ENCODE assay signal across 12 cellular contexts in the genomic region with DNA sequence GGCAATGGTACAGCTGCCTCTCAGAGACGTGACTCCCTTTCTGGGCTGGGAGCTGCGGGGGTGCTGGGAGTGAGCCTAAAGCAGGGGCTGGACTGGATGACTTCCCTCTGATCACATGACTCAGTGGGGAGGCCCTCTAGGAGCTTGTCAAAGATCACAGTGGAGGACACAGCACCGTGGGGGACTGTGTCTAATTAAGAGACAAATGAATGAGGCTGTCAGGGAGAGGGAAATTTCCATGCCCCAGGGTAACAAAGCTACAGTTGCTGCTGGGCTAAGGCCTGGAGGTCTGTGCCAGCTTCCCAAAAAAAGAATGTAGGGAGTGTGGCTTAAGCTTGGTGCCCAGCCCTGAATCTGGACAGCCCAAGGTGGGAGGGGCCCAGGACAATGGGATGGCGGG.
DNase-seq lines count a peak whose midpoint lies in the region; ATAC-seq and TF ChIP-seq lines count a peak whose summit lies in the region.
"Had no signal": no experiment of that assay in that cellular context is flagged by ENCODE, and none has a peak within 500 bp of the region (broad histone marks: within the 10 kb centered on the region; RNA-seq: fewer than 3 reads in every experiment).

No MANE protein-coding gene starts in this region.

- no peaks in the 10 kb centered on the region for H3F3A ChIP-seq in MM.1S (ENCODE audit: insufficient read depth, low read length)

- no peak overlapping the region for H2BK12ac ChIP-seq in H9 (ENCODE audit: insufficient read length, low read depth, low read length)

- H3K4me1 Mint-ChIP-seq in H9: peaks cover 9 to 12% of the 10 kb centered on the region in 2 experiments

- no peak overlapping the region for H3K23ac ChIP-seq in H9 (ENCODE audit: insufficient read length, low read depth, low read length)

- no peak overlapping the region for H2BK20ac ChIP-seq in H9 (ENCODE audit: low read depth, low read length, poor library complexity, severe bottlenecking)

- DNase-seq in AG20443 (ENCODE audit: low spot score): peak; percentile 47
- peak; percentile 22 for DNase-seq in NCI-H226
- peak; percentile 26 for DNase-seq in middle frontal gyrus (ENCODE audit: extremely low spot score, low spot score)
- DNase-seq in NCI-H2196 (lab: John Stamatoyannopoulos, UW; ENCODE audit: unreplicated experiment): no peak
- no peak for DNase-seq in MM.1S
- no peak for DNase-seq in lower lobe of right lung
- DNase-seq in H9: no peak
- DNase-seq: activated T-cell treated with anti-CD3 and anti-CD28 coated beads, Interleukin-2, amount 50 U/mL, for 24 hours; naive thymus-derived CD4-positive, alpha-beta T cell had no signal

- no peak overlapping the region for H2AFZ ChIP-seq in MM.1S (ENCODE audit: low read length)
- no peak overlapping the region for H2AFZ ChIP-seq in H9 (ENCODE audit: low read length)

- no peaks in the 10 kb centered on the region; a peak in 1 of 5 replicates for H3K9me3 Mint-ChIP-seq in H9
- H3K9me3 Mint-ChIP-seq: activated T-cell treated with anti-CD3 and anti-CD28 coated beads, Interleukin-2, amount 50 U/mL, for 24 hours had no signal

- H3K27ac Mint-ChIP-seq in H9: no peak overlapping the region
- H3K27ac Mint-ChIP-seq: activated T-cell treated with anti-CD3 and anti-CD28 coated beads, Interleukin-2, amount 50 U/mL, for 24 hours; naive thymus-derived CD4-positive, alpha-beta T cell had no signal

- 11 to 12% methylated on average over 4 of the region's 4 CpGs for WGBS in ectodermal cell, 2 experiments
- no CpG with 5 or more reads among the region's 4 CpGs for WGBS in H9 (ENCODE audit: extremely low coverage, insufficient read length, low lambda C conversion rate)

- no peak for ATAC-seq in lower lobe of right lung
- ATAC-seq: naive thymus-derived CD4-positive, alpha-beta T cell had no signal

- no peak overlapping the region for H3K4ac ChIP-seq in H9 (ENCODE audit: low read depth, low read length)

- no peak overlapping the region for H4K5ac ChIP-seq in H9 (ENCODE audit: insufficient read length, low read depth, low read length)

- H3K27me3 Mint-ChIP-seq in H9 (ENCODE audit: low read depth): peaks cover 4% of the 10 kb centered on the region

- H3K9me3 ChIP-seq in ectodermal cell (ENCODE audit: control insufficient read depth, low read length) (no peaks in the 10 kb centered on the region), MM.1S (replicated peaks; ENCODE audit: insufficient read depth, low read length) (no peaks in the 10 kb centered on the region), lower lobe of right lung (no peaks in the 10 kb centered on the region), H9 (ENCODE audit: control insufficient read depth, low read depth, low read length) (no peaks in the 10 kb centered on the region)

- no peak overlapping the region for H2AK5ac ChIP-seq in H9 (ENCODE audit: insufficient read length, low read length)

- H3K56ac ChIP-seq in H9 (ENCODE audit: insufficient read length, low read depth, low read length): no peak overlapping the region

- no peaks in the 10 kb centered on the region for H3K23me2 ChIP-seq in H9 (ENCODE audit: insufficient read length, low read depth, low read length, poor library complexity, severe bottlenecking)

- intact Hi-C loops in lower lobe of right lung (cut with DNase I): no loop called here

- no peak overlapping the region for H3K9ac ChIP-seq in MM.1S (ENCODE audit: low read length)
- no peak overlapping the region for H3K9ac ChIP-seq in H9 (ENCODE audit: extremely low read depth, insufficient read length, low read length)
- H3K9ac ChIP-seq: KMS-11 had no signal

- peak overlapping the region; percentile 72 for H3K27ac ChIP-seq in ectodermal cell (ENCODE audit: insufficient read depth, low read depth, low read length, poor library complexity, severe bottlenecking)
- no peak overlapping the region for H3K27ac ChIP-seq in MM.1S (ENCODE audit: low read length)
- no peak overlapping the region for H3K27ac ChIP-seq in lower lobe of right lung
- H3K27ac ChIP-seq in H9 (ENCODE audit: insufficient read length, low read depth, low read length): no peak overlapping the region
- H3K27ac ChIP-seq: C4-2B, KMS-11 had no signal

- no peak overlapping the region for H2BK120ac ChIP-seq in H9 (ENCODE audit: low read depth, low read length, poor library complexity, severe bottlenecking)

- no peak overlapping the region for H3K4me3 Mint-ChIP-seq in H9
- H3K4me3 Mint-ChIP-seq: activated T-cell treated with anti-CD3 and anti-CD28 coated beads, Interleukin-2, amount 50 U/mL, for 24 hours; naive thymus-derived CD4-positive, alpha-beta T cell had no signal

- no peaks in the 10 kb centered on the region for H3K79me1 ChIP-seq in H9 (ENCODE audit: insufficient read depth, low read depth, low read length, poor library complexity, severe bottlenecking)

- no peaks in the 10 kb centered on the region for H3K9me2 ChIP-seq in MM.1S (replicated peaks; ENCODE audit: insufficient read depth, low read length)

- no peak overlapping the region for H3T11ph ChIP-seq in H9 (ENCODE audit: low read length)

- H3K36me3 Mint-ChIP-seq in H9 (ENCODE audit: insufficient read depth in 1 of 3, low read depth in 3 of 3): no peaks in the 10 kb centered on the region; a peak in 1 of 7 replicates
- H3K36me3 Mint-ChIP-seq: naive thymus-derived CD4-positive, alpha-beta T cell had no signal

- H4K20me1 ChIP-seq in MM.1S (ENCODE audit: insufficient read depth, low read length) (no peaks in the 10 kb centered on the region), H9 (ENCODE audit: control insufficient read depth, insufficient read depth, insufficient read length) (no peaks in the 10 kb centered on the region)

- H3K4me3 ChIP-seq in ectodermal cell (ENCODE audit: insufficient read depth, low read depth, low read length) (no peak overlapping the region), MM.1S (ENCODE audit: low read length) (no peak overlapping the region), lower lobe of right lung (no peak overlapping the region)

- no peak overlapping the region for H2BK15ac ChIP-seq in H9 (ENCODE audit: low read depth, low read length)

- no peak overlapping the region for H4K91ac ChIP-seq in H9 (ENCODE audit: insufficient read length, low read depth, low read length)

- no peak overlapping the region for H3K18ac ChIP-seq in H9 (ENCODE audit: insufficient read length, low read depth, low read length)

- TF ChIP-seq CTCF in MM.1S (IDR thresholded peaks at IDR 0.05; ENCODE audit: low read length) (no peak), lower lobe of right lung (IDR thresholded peaks at IDR 0.05) (no peak), H9 (conservative IDR thresholded peaks at IDR 0.05) (no peak)

- H3K4me2 ChIP-seq in MM.1S (ENCODE audit: low read depth, low read length): no peak overlapping the region
- no peak overlapping the region for H3K4me2 ChIP-seq in H9 (ENCODE audit: insufficient read depth, insufficient read length, low read length)
- H3K4me2 ChIP-seq: KMS-11 had no signal

- no peaks in the 10 kb centered on the region for H3K79me2 ChIP-seq in MM.1S (ENCODE audit: low read length)
- no peaks in the 10 kb centered on the region for H3K79me2 ChIP-seq in H9 (ENCODE audit: insufficient read depth, low read length)

- H3K27me3 ChIP-seq in ectodermal cell (ENCODE audit: control insufficient read depth, insufficient read depth, low read length, poor library complexity, severe bottlenecking) (no peaks in the 10 kb centered on the region), MM.1S (replicated peaks; ENCODE audit: insufficient read depth, low read length) (no peaks in the 10 kb centered on the region), lower lobe of right lung (ENCODE audit: low read depth) (peaks cover 6% of the 10 kb centered on the region), H9 (ENCODE audit: insufficient read depth, low read length) (no peaks in the 10 kb centered on the region)

- no peak overlapping the region for H4K8ac ChIP-seq in H9 (replicated peaks; ENCODE audit: insufficient read length, low read depth, low read length)

- H2BK5ac ChIP-seq in H9 (ENCODE audit: insufficient read length, low read length): no peak overlapping the region

- no peak overlapping the region for H3K14ac ChIP-seq in H9 (ENCODE audit: insufficient read depth, low read length)

- H3K36me3 ChIP-seq in ectodermal cell (ENCODE audit: control insufficient read depth, insufficient read depth, low read length) (no peaks in the 10 kb centered on the region), MM.1S (replicated peaks; ENCODE audit: insufficient read depth, low read length) (no peaks in the 10 kb centered on the region), lower lobe of right lung (no peaks in the 10 kb centered on the region)

- peaks cover 8% of the 10 kb centered on the region for H3K4me1 ChIP-seq in ectodermal cell (ENCODE audit: control insufficient read depth, insufficient read depth, low read length)
- no peaks in the 10 kb centered on the region for H3K4me1 ChIP-seq in MM.1S (ENCODE audit: low read length)
- peaks cover 17% of the 10 kb centered on the region for H3K4me1 ChIP-seq in lower lobe of right lung
- no peaks in the 10 kb centered on the region for H3K4me1 ChIP-seq in H9 (ENCODE audit: insufficient read depth, low read length)

Comparison
In these comparisons a context has a peak if more than half of its experiments do, and no peak if none do; other contexts are left out.
1. DNase-seq: peak in AG20443 (single experiment), NCI-H226 (single experiment) and middle frontal gyrus (single experiment); none in NCI-H2196 (single experiment), MM.1S (single experiment), lower lobe of right lung (single experiment) and H9 (single experiment).